ENCODE assay signal across 17 cellular contexts in genomic region chr2:28904802-28905499, GRCh38. TPM values are rescaled to one million over a fixed set of nuclear protein-coding genes. Genes with fewer than 3 reads are reported as not detected.
DNase-seq lines count a peak whose midpoint lies in the region; ATAC-seq, FAIRE-seq and TF ChIP-seq lines count a peak whose summit lies in the region.
"Had no signal": no experiment of that assay in that cellular context is flagged by ENCODE, and none has a peak within 500 bp of the region (broad histone marks: within the 10 kb centered on the region; RNA-seq: fewer than 3 reads in every experiment).

No MANE protein-coding gene starts in this region.

- peaks cover 6% of the 10 kb centered on the region for H3K79me1 ChIP-seq in mesendoderm (ENCODE audit: low read length)

- POLR2A ChIA-PET in CD8-positive, alpha-beta memory T cell (lab: Charles Lee) = no interaction called here

- no peak for TF ChIP-seq POLR2A in heart left ventricle (IDR thresholded peaks at IDR 0.05)

- no peak overlapping the region for H2BK15ac ChIP-seq in mesendoderm (replicated peaks; ENCODE audit: low read depth)

- H3K9ac ChIP-seq in astrocyte (ENCODE audit: low read length) = no peak overlapping the region
- H3K9ac ChIP-seq in mesendoderm (ENCODE audit: low read length) = no peak overlapping the region
- H3K9ac ChIP-seq in kidney (ENCODE audit: low read length in 2 of 2) = no peak overlapping the region

- peaks cover 0 to 78% (median 19%) of the 10 kb centered on the region in 3 donors for H3K36me3 Mint-ChIP-seq in CD8-positive, alpha-beta memory T cell
- peaks cover 28% of the 10 kb centered on the region for H3K36me3 Mint-ChIP-seq in astrocyte (ENCODE audit: low read depth, unreplicated experiment)

- H2AFZ ChIP-seq in astrocyte (ENCODE audit: low read depth, low read length) = no peak overlapping the region

- H3K4me3 ChIP-seq in CD8-positive, alpha-beta memory T cell (ENCODE audit: low read length) = no peak overlapping the region
- H3K4me3 ChIP-seq in astrocyte (ENCODE audit: insufficient read depth, low read depth, low read length) (no peak overlapping the region), mesendoderm (ENCODE audit: low read length) (no peak overlapping the region), heart left ventricle (no peak overlapping the region), kidney (ENCODE audit: low read length in 2 of 2) (no peak overlapping the region)
- H3K4me3 ChIP-seq: BLaER1 treated with 17β-estradiol and CSF1 and Interleukin-3, amounts not matched to agents 10 nM and 100 nM; tibial artery had no signal

- FAIRE-seq in astrocyte (lab: Jason Lieb, UNC) (no peak), kidney (lab: Jason Lieb, UNC) (no peak)

- H3K27ac ChIP-seq in CD8-positive, alpha-beta memory T cell (ENCODE audit: low read depth, low read length) = no peak overlapping the region
- no peak overlapping the region for H3K27ac ChIP-seq in astrocyte (ENCODE audit: low read depth, low read length)
- no peak overlapping the region for H3K27ac ChIP-seq in mesendoderm (ENCODE audit: low read depth, low read length)
- H3K27ac ChIP-seq in heart left ventricle = no peak overlapping the region
- H3K27ac ChIP-seq in kidney (ENCODE audit: low read depth in 2 of 2, low read length in 2 of 2) = no peak overlapping the region
- H3K27ac ChIP-seq: tibial artery had no signal

- no peak overlapping the region for H4K5ac ChIP-seq in mesendoderm (ENCODE audit: low read length)

- no peak overlapping the region for H2BK120ac ChIP-seq in mesendoderm (ENCODE audit: low read depth, low read length)

- no peak overlapping the region for H3K4ac ChIP-seq in mesendoderm (ENCODE audit: low read depth, low read length)

- H3K9me3 Mint-ChIP-seq in CD8-positive, alpha-beta memory T cell = no peaks in the 10 kb centered on the region
- H3K9me3 Mint-ChIP-seq in astrocyte (ENCODE audit: unreplicated experiment) = no peaks in the 10 kb centered on the region

- no peak overlapping the region for H2AK5ac ChIP-seq in mesendoderm (ENCODE audit: low read length)

- peaks cover 34% of the 10 kb centered on the region for H3K36me3 ChIP-seq in CD8-positive, alpha-beta memory T cell (ENCODE audit: insufficient read depth, low read length)
- peaks cover 47% of the 10 kb centered on the region for H3K36me3 ChIP-seq in astrocyte (ENCODE audit: insufficient read depth, low read length)
- peaks cover 12% of the 10 kb centered on the region for H3K36me3 ChIP-seq in mesendoderm (ENCODE audit: control insufficient read depth, insufficient read depth, low read length)
- H3K36me3 ChIP-seq in heart left ventricle = peaks cover 0 to 80% (median 63%) of the 10 kb centered on the region in 9 donors
- peaks cover 11 to 37% of the 10 kb centered on the region in 2 donors for H3K36me3 ChIP-seq in kidney (ENCODE audit: control insufficient read depth in 1 of 2, insufficient read depth in 2 of 2, low read length in 2 of 2)

- no peak overlapping the region for H4K8ac ChIP-seq in mesendoderm (ENCODE audit: low read depth, low read length)

- no peak overlapping the region for H3K18ac ChIP-seq in mesendoderm (ENCODE audit: low read length)

- H4K20me1 ChIP-seq in astrocyte (ENCODE audit: insufficient read depth, low read length) = peaks cover 91% of the 10 kb centered on the region

- CTCF ChIA-PET in CD8-positive, alpha-beta memory T cell (lab: Charles Lee) = no interaction called here

- H3K79me2 ChIP-seq in astrocyte (ENCODE audit: insufficient read depth, low read length) (peaks cover 96% of the 10 kb centered on the region), mesendoderm (ENCODE audit: control insufficient read depth, insufficient read depth, low read length) (peaks cover 79% of the 10 kb centered on the region)

- H3K4me1 ChIP-seq in CD8-positive, alpha-beta memory T cell (ENCODE audit: insufficient read depth, low read length) = no peaks in the 10 kb centered on the region
- H3K4me1 ChIP-seq in astrocyte (ENCODE audit: insufficient read depth, low read length) (peaks cover 2% of the 10 kb centered on the region), mesendoderm (ENCODE audit: control insufficient read depth, low read depth, low read length) (peaks cover 3% of the 10 kb centered on the region), heart left ventricle (peaks cover 0 to 18% (median 0%) of the 10 kb centered on the region in 12 donors), kidney (ENCODE audit: control insufficient read depth in 1 of 2, insufficient read depth in 1 of 2, low read depth in 1 of 2, low read length in 2 of 2) (peaks cover 0 to 3% of the 10 kb centered on the region in 2 donors)

- no peaks in the 10 kb centered on the region for H3K27me3 Mint-ChIP-seq in CD8-positive, alpha-beta memory T cell
- H3K27me3 Mint-ChIP-seq in astrocyte (ENCODE audit: low read depth, unreplicated experiment) = no peaks in the 10 kb centered on the region

- DNase-seq in CD8-positive, alpha-beta memory T cell = no peak
- peak; percentile 38 for DNase-seq in HK-2 (ENCODE audit: unreplicated experiment)
- DNase-seq in astrocyte (ENCODE audit: low read depth) = peak; percentile 33
- DNase-seq in mesendoderm = peak; percentile 90
- no peak for DNase-seq in heart left ventricle
- DNase-seq in stimulated activated CD4-positive, alpha-beta T cell treated with anti-CD3 and anti-CD28 coated beads, Interleukin-4, amount 100 ng/mL, for 1 hour = no peak
- DNase-seq in kidney = no peak
- DNase-seq: DMS79 treated with DMSO at 0.1 percent for 48 hours; glutamatergic neuron; MM.1S; NCI-H2081; NCI-H524 treated with DMSO at 0.1 percent for 48 hours; stimulated activated CD4-positive, alpha-beta T cell treated with anti-CD3 and anti-CD28 coated beads, Interleukin-2, amount 100 ng/mL, for 48 hours; stimulated activated CD8-positive, alpha-beta memory T cell treated with anti-CD3 and anti-CD28 coated beads, Interleukin-4, amount 100 ng/mL, for 48 hours; tibial artery had no signal

- H3K4me2 ChIP-seq in astrocyte (ENCODE audit: low read length) = no peak overlapping the region
- H3K4me2 ChIP-seq in mesendoderm (ENCODE audit: low read length) = no peak overlapping the region

- H3K4me1 Mint-ChIP-seq in CD8-positive, alpha-beta memory T cell = peaks cover 25 to 53% (median 41%) of the 10 kb centered on the region in 3 donors
- H3K4me1 Mint-ChIP-seq in astrocyte (ENCODE audit: low read depth, unreplicated experiment) = peaks cover 37% of the 10 kb centered on the region

- no peaks in the 10 kb centered on the region for H3K9me3 ChIP-seq in CD8-positive, alpha-beta memory T cell (ENCODE audit: low read length)
- no peaks in the 10 kb centered on the region for H3K9me3 ChIP-seq in astrocyte (ENCODE audit: insufficient read depth, low read depth, low read length)
- no peaks in the 10 kb centered on the region for H3K9me3 ChIP-seq in heart left ventricle
- no peaks in the 10 kb centered on the region for H3K9me3 ChIP-seq in kidney (ENCODE audit: control insufficient read depth in 1 of 2, low read length in 2 of 2)
- H3K9me3 ChIP-seq: BLaER1 treated with 17β-estradiol and CSF1 and Interleukin-3, amounts not matched to agents 10 nM and 100 nM; tibial artery had no signal

- H3K56ac ChIP-seq in mesendoderm (ENCODE audit: low read length) = peak overlapping the region; percentile 38

- no peak overlapping the region for H2BK5ac ChIP-seq in mesendoderm (ENCODE audit: low read length)

- H3K27ac Mint-ChIP-seq in CD8-positive, alpha-beta memory T cell = peak overlapping the region in 5 of 8 donors; percentile 0 to 82 (median 42)
- H3K27ac Mint-ChIP-seq in astrocyte (ENCODE audit: unreplicated experiment) = peak overlapping the region; percentile 73

- intact Hi-C loops in heart left ventricle (cut with DNase I) (no loop called here), kidney (cut with DNase I) (no loop called here)

- ATAC-seq in heart left ventricle = no peak
- ATAC-seq: sciatic nerve had no signal

- WGBS in mesendoderm (ENCODE audit: extremely low coverage, insufficient coverage, low lambda C conversion rate) = no CpG with 5 or more reads among the region's 2 CpGs
- WGBS in heart left ventricle, 4 donors = 46 to 93% (median 90%) methylated on average over 2 of the region's 2 CpGs

- H3K23ac ChIP-seq in mesendoderm (ENCODE audit: low read length) = no peak overlapping the region

- TF ChIP-seq CTCF in astrocyte (IDR thresholded peaks at IDR 0.05; ENCODE audit: insufficient read depth, low read depth, low read length) (no peak), heart left ventricle (IDR thresholded peaks at IDR 0.05) (no peak), kidney (IDR thresholded peaks at IDR 0.05; ENCODE audit: borderline replicate concordance, extremely low read depth, insufficient read depth) (no peak)

- H3K27me3 ChIP-seq in CD8-positive, alpha-beta memory T cell (ENCODE audit: insufficient read depth, low read length, poor library complexity, severe bottlenecking) = no peaks in the 10 kb centered on the region
- H3K27me3 ChIP-seq in astrocyte (ENCODE audit: insufficient read depth, low read length) (no peaks in the 10 kb centered on the region), mesendoderm (ENCODE audit: insufficient read depth, low read length, poor library complexity) (no peaks in the 10 kb centered on the region), heart left ventricle (no peaks in the 10 kb centered on the region)
- H3K27me3 ChIP-seq: BLaER1 treated with 17β-estradiol and CSF1 and Interleukin-3, amounts not matched to agents 10 nM and 100 nM; tibial artery had no signal

- no peak overlapping the region for H3K4me3 Mint-ChIP-seq in CD8-positive, alpha-beta memory T cell
- H3K4me3 Mint-ChIP-seq in astrocyte (ENCODE audit: unreplicated experiment) = peak overlapping the region; percentile 0

RNA-seq across cellular contexts. Expression of gene WDR43, which starts 10.5 kb away (rescaled TPM):
- 100 to 1,000 TPM; 169 to 186 TPM for total RNA-seq in CD8-positive, alpha-beta memory T cell
- 40.0 TPM for polyA plus RNA-seq in CD8-positive, alpha-beta memory T cell
- total RNA-seq in astrocyte (71.9 and 83.9 TPM in 2 replicates), heart left ventricle (10 to 100 TPM; 14.4 to 35.9 (median 23.9) TPM), kidney (40.5 TPM)
- 99.6 TPM for polyA plus RNA-seq in mesendoderm (2013, experiment 1 of 2)
- polyA plus RNA-seq in mesendoderm (2013, experiment 2 of 2) = 98.8 TPM
- polyA plus RNA-seq in heart left ventricle (10 to 100 TPM in 1 of 2 donors, 1 to 10 TPM in 1; 4.5 to 20.6 TPM), kidney (ENCODE audit: insufficient read depth, low read depth, low replicate concordance) (9.6 TPM)

RNA-seq across cellular contexts. Expression of gene TRMT61B, which starts 34.8 kb away (rescaled TPM):
- 10 to 100 TPM; 18.3 to 20.2 TPM for total RNA-seq in CD8-positive, alpha-beta memory T cell
- polyA plus RNA-seq in CD8-positive, alpha-beta memory T cell = 16.6 TPM
- total RNA-seq in astrocyte (12.1 and 15.3 TPM in 2 replicates), heart left ventricle (10 to 100 TPM; 12.9 to 24.3 (median 15.9) TPM), kidney (14.4 TPM)
- 22.6 TPM for polyA plus RNA-seq in mesendoderm (2013, experiment 1 of 2)
- polyA plus RNA-seq in mesendoderm (2013, experiment 2 of 2) = 27.8 TPM
- polyA plus RNA-seq in heart left ventricle (10 to 100 TPM; 22.4 to 54.7 TPM), kidney (ENCODE audit: insufficient read depth, low read depth, low replicate concordance) (18.4 TPM)

Comparison
In these comparisons a context has a peak if more than half of its experiments do, and no peak if none do; other contexts are left out.
1. DNase-seq: peak in HK-2 (single experiment), astrocyte (single experiment) and mesendoderm (single experiment); none in CD8-positive, alpha-beta memory T cell (0 of 5), heart left ventricle (0 of 5), stimulated activated CD4-positive, alpha-beta T cell treated with anti-CD3 and anti-CD28 coated beads, Interleukin-4, amount 100 ng/mL, for 1 hour (single experiment) and kidney (single experiment).